ENCODE assay signal across 16 cellular contexts in genomic region chr7:136353287-136353686, GRCh38.
DNase-seq lines count a peak whose midpoint lies in the region; ATAC-seq and TF ChIP-seq lines count a peak whose summit lies in the region.
"Had no signal": no experiment of that assay in that cellular context is flagged by ENCODE, and none has a peak within 500 bp of the region (broad histone marks: within the 10 kb centered on the region; RNA-seq: fewer than 3 reads in every experiment).

No MANE protein-coding gene starts in this region.

- no peak for TF ChIP-seq CTCF in BE2C (IDR thresholded peaks at IDR 0.05; ENCODE audit: low read depth, low read length)

- H3K4me1 ChIP-seq in BE2C, result no peaks in the 10 kb centered on the region
- H3K4me1 ChIP-seq: pancreas had no signal

- no peaks in the 10 kb centered on the region for H3K36me3 ChIP-seq in BE2C
- H3K36me3 ChIP-seq: heart right ventricle, pancreas had no signal

- ATAC-seq in GM19372 (IDR thresholded peaks at IDR 0.05; ENCODE audit: low read depth, unreplicated experiment) (peak; percentile 67), HG02798 (IDR thresholded peaks at IDR 0.05; ENCODE audit: poor library complexity, unreplicated experiment) (peak; percentile 71), HG03469 (IDR thresholded peaks at IDR 0.05; ENCODE audit: unreplicated experiment) (peak; percentile 52)
- ATAC-seq: heart right ventricle; pancreas; stimulated activated naive CD8-positive, alpha-beta T cell treated with anti-CD3 and anti-CD28 coated beads, Interleukin-15, Interleukin-2, amounts not matched to agents 100 U/mL and 50 U/mL, for 24 hours had no signal

- no peaks in the 10 kb centered on the region for H3K27me3 ChIP-seq in BE2C
- H3K27me3 ChIP-seq: heart right ventricle, pancreas had no signal

- no peaks in the 10 kb centered on the region for H3K9me3 ChIP-seq in BE2C
- H3K9me3 ChIP-seq: heart right ventricle, pancreas had no signal

- DNase-seq in BE2C (peak; percentile 11), NK-92 (lab: John Stamatoyannopoulos, UW; ENCODE audit: unreplicated experiment) (no peak), NCI-H2171 (lab: John Stamatoyannopoulos, UW) (no peak), NCI-H2107 treated with DMSO at 0.1 percent for 48 hours (lab: John Stamatoyannopoulos, UW; ENCODE audit: unreplicated experiment) (no peak), ureter (ENCODE audit: low spot score) (no peak)
- DNase-seq: activated CD4-positive, CD25-positive, alpha-beta regulatory T cell; Calu3; heart right ventricle; NCI-H510A; pancreas; stimulated activated CD4-positive, alpha-beta T cell treated with anti-CD3 and anti-CD28 coated beads, Interleukin-2, amount 100 ng/mL, for 24 hours; stimulated activated naive CD8-positive, alpha-beta T cell treated with anti-CD3 and anti-CD28 coated beads, Interleukin-15, Interleukin-2, amounts not matched to agents 100 U/mL and 50 U/mL, for 24 hours had no signal

- H3K4me3 ChIP-seq in BE2C (ENCODE audit: low read depth, low read length), result no peak overlapping the region
- H3K4me3 ChIP-seq: heart right ventricle, lung, pancreas had no signal
